ENCODE assay signal across 32 cellular contexts in genomic region chr6:168671028-168671862, GRCh38.
"Had no signal": no experiment of that assay in that cellular context is flagged by ENCODE, and none has a peak within 500 bp of the region (broad histone marks: within the 10 kb centered on the region; RNA-seq: fewer than 3 reads in every experiment).

No MANE protein-coding gene starts in this region.

- H3K9ac ChIP-seq: parathyroid adenoma had no signal

- H3K27me3 ChIP-seq: breast epithelium, left lung, suprapubic skin, tibial artery, uterus had no signal

- H2AFZ ChIP-seq: parathyroid adenoma had no signal

- FAIRE-seq: frontal cortex, keratinocyte, TTC549 had no signal

- H3K4me3 ChIP-seq: breast epithelium, left lung, lung, psoas muscle, smooth muscle cell, suprapubic skin, tibial artery, uterus had no signal

- H3K36me3 ChIP-seq: breast epithelium, left lung, suprapubic skin, tibial artery, uterus had no signal

- H3K27ac Mint-ChIP-seq: activated naive CD8-positive, alpha-beta T cell treated with anti-CD3 and anti-CD28 coated beads, Interleukin-2, amount 50 U/mL, for 24 hours; activated T-helper 17 cell treated with anti-CD3 and anti-CD28 coated beads, Interleukin-2, amount 50 U/mL, for 72 hours; dendritic cell treated with granulocyte-macrophage colony-stimulating factor and Interleukin-4, amounts not matched to agents 40 ng/mL and 50 ng/mL, for 4 days; naive B cell; stimulated activated memory B cell treated with anti-CD40 and anti-IgM and Interleukin-4, amounts not matched to agents 10 μg/mL and 1 μg/mL and 100 μg/mL, for 72 hours had no signal

- H3K9me3 ChIP-seq: breast epithelium, left lung, psoas muscle, suprapubic skin, tibial artery, uterus had no signal

- H3K27ac ChIP-seq: breast epithelium, left lung, parathyroid adenoma, psoas muscle, suprapubic skin, tibial artery, uterus, VCaP had no signal

- ATAC-seq: activated naive CD8-positive, alpha-beta T cell treated with anti-CD3 and anti-CD28 coated beads, Interleukin-2, amount 50 U/mL, for 24 hours; activated T-cell treated with anti-CD3 and anti-CD28 coated beads, Interleukin-2, amount 50 U/mL, for 4 hours; activated T-helper 17 cell treated with anti-CD3 and anti-CD28 coated beads, Interleukin-2, amount 50 U/mL, for 72 hours; left lung; psoas muscle; stimulated activated memory B cell treated with anti-CD40 and anti-IgM and Interleukin-4, amounts not matched to agents 10 μg/mL and 1 μg/mL and 100 μg/mL, for 72 hours had no signal

- H3K9me3 Mint-ChIP-seq: activated naive CD8-positive, alpha-beta T cell treated with anti-CD3 and anti-CD28 coated beads, Interleukin-2, amount 50 U/mL, for 24 hours; activated T-cell treated with anti-CD3 and anti-CD28 coated beads, Interleukin-2, amount 50 U/mL, for 4 hours; activated T-helper 17 cell treated with anti-CD3 and anti-CD28 coated beads, Interleukin-2, amount 50 U/mL, for 72 hours; stimulated activated memory B cell treated with anti-CD40 and anti-IgM and Interleukin-4, amounts not matched to agents 10 μg/mL and 1 μg/mL and 100 μg/mL, for 72 hours had no signal

- H3K36me3 Mint-ChIP-seq: naive B cell; stimulated activated memory B cell treated with anti-CD40 and anti-IgM and Interleukin-4, amounts not matched to agents 10 μg/mL and 1 μg/mL and 100 μg/mL, for 72 hours had no signal

- H3K79me2 ChIP-seq: parathyroid adenoma had no signal

- DNase-seq: activated CD4-positive, alpha-beta T cell treated with anti-CD3 and anti-CD28 coated beads for 4 hours; activated CD4-positive, alpha-beta T cell treated with anti-CD3 and anti-CD28 coated beads, Interleukin-2, amount 50 U/mL, for 48 hours; activated gamma-delta T cell treated with Interleukin-2 at 50 U/mL for 16 hours; activated naive CD4-positive, alpha-beta T cell treated with anti-CD3 and anti-CD28 coated beads, Interleukin-2, amount 50 U/mL, for 16 hours; activated naive CD8-positive, alpha-beta T cell treated with anti-CD3 and anti-CD28 coated beads, Interleukin-2, amount 50 U/mL, for 24 hours; activated T-cell treated with anti-CD3 and anti-CD28 coated beads, Interleukin-2, amount 50 U/mL, for 4 hours; central memory CD4-positive, alpha-beta T cell; effector CD4-positive, alpha-beta T cell; glutamatergic neuron; left lung; mesendoderm; naive B cell; nucleus accumbens; psoas muscle; stimulated activated CD4-positive, alpha-beta T cell treated with anti-CD3 and anti-CD28 coated beads, Interleukin-1b, Interleukin-23, amount 100 ng/mL, for 48 hours; stimulated activated CD4-positive, alpha-beta T cell treated with anti-CD3 and anti-CD28 coated beads, Interleukin-4, amount 100 ng/mL, for 4 hours; stimulated activated CD8-positive, alpha-beta memory T cell treated with anti-CD3 and anti-CD28 coated beads, Interleukin-4, amount 100 ng/mL, for 48 hours; T-helper 9 cell; tibial artery had no signal

- H3K4me1 ChIP-seq: breast epithelium, left lung, parathyroid adenoma, psoas muscle, suprapubic skin, tibial artery, uterus had no signal

- H3K4me2 ChIP-seq: smooth muscle cell had no signal
